In genomic region chr20:56522311-56522710, GRCh38 we compare ENCODE assay signal across 1 cellular context.
TF ChIP-seq lines count a peak whose summit lies in the region.

No MANE protein-coding gene starts in this region.

TF ChIP-seq in SK-N-SH treated with all-trans-retinoic acid at 6 μM for 48 hours, 23 proteins besides CTCF, POLR2A, EP300 and RAD21 (continued from another document):
- no peak for TF ChIP-seq CSRNP3 (CRISPR knock-in tag; IDR thresholded peaks at IDR 0.05)
- no peak for TF ChIP-seq SNAI2 (CRISPR knock-in tag; IDR thresholded peaks at IDR 0.05)
- TF ChIP-seq OSR1 (CRISPR knock-in tag; IDR thresholded peaks at IDR 0.05): no peak
- TF ChIP-seq ZNF565 (CRISPR knock-in tag; conservative IDR thresholded peaks at IDR 0.05; ENCODE audit: low read depth): no peak
- no peak for TF ChIP-seq RARB (CRISPR knock-in tag; IDR thresholded peaks at IDR 0.05)
- no peak for TF ChIP-seq GLIS3 (CRISPR knock-in tag; IDR thresholded peaks at IDR 0.05)
